1 cellular context compared by ENCODE assay signal in the genomic region with DNA sequence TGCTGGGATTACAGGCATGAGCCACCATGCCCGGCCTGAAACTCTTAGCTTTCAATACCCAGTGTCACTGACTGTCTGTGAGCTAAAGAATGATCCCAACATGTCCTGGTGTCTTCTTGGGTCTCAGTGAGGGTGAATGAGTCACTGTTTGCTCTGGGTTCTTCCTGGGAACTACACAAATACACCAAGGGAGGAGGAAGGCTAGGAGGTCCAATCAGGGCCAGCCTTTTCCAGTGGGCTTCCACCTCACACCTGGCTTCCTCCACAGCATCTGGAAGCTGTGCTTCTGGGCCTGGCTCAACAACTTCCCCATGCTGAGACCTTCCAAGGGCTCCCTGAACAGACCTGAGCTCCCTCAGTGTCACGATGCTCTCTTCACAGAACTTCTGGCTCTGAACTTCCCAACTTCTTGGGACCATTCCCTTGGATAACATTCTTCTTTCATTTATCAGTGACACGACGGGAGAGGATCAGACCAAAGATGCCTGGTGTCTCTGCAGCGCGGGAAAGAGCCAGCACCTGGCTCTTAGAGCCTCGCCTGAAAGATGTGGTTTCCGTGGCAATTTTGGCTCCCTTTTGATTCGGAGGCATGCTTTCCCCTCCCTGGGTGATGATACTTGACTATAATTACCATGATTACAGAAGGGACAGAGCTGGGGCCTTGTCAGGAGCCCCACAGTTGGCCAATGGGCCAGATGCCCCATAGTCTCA.
TF ChIP-seq lines count a peak whose summit lies in the region.

No MANE protein-coding gene starts in this region.

TF ChIP-seq in HepG2, 621 proteins besides CTCF, POLR2A, EP300 and RAD21:
- TF ChIP-seq GATAD2A (CRISPR knock-in tag; IDR thresholded peaks at IDR 0.05) (0 out of 2 replicates have a peak, but pooled peaks have one; percentile 12), SALL1 (CRISPR knock-in tag; IDR thresholded peaks at IDR 0.05) (0 out of 2 replicates have a peak, but pooled peaks have one; percentile 14), SRSF1 (optimal IDR thresholded peaks at IDR 0.05; ENCODE audit: low read depth, low read length) (no peak), FOXA3 (CRISPR knock-in tag; IDR thresholded peaks at IDR 0.05) (peak; percentile 34; the same call in 1 of the 2 replicates), FOXM1 (CRISPR knock-in tag; IDR thresholded peaks at IDR 0.05) (no peak), SMAD1 (CRISPR knock-in tag; IDR thresholded peaks at IDR 0.05; ENCODE audit: borderline replicate concordance, low read depth) (no peak), ZFP36L1 (CRISPR knock-in tag; IDR thresholded peaks at IDR 0.05) (no peak), SAP130 (CRISPR knock-in tag; IDR thresholded peaks at IDR 0.05; ENCODE audit: low read depth) (0 out of 2 replicates have a peak, but pooled peaks have one; percentile 13), FOSL2 (CRISPR knock-in tag; IDR thresholded peaks at IDR 0.05) (peak; percentile 91), ZNF564 (CRISPR knock-in tag; IDR thresholded peaks at IDR 0.05) (no peak)
- TF ChIP-seq, protein P1, sequence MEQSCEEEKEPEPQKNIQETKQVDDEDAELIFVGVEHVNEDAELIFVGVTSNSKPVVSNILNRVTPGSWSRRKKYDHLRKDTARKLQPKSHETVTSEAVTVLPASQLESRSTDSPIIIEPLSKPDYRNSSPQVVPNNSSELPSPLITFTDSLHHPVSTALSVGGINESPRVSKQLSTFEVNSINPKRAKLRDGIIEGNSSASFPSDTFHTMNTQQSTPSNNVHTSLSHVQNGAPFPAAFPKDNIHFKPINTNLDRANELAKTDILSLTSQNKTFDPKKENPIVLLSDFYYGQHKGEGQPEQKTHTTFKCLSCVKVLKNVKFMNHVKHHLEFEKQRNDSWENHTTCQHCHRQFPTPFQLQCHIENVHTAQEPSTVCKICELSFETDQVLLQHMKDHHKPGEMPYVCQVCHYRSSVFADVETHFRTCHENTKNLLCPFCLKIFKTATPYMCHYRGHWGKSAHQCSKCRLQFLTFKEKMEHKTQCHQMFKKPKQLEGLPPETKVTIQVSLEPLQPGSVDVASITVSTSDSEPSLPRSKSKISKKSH (CRISPR knock-in tag; IDR thresholded peaks at IDR 0.05; ENCODE audit: borderline replicate concordance), result no peak
